Comparison of ENCODE assay signal across 1 cellular context in genomic region chr16:626787-627457, GRCh38.
TF ChIP-seq lines count a peak whose summit lies in the region.

No MANE protein-coding gene starts in this region.

TF ChIP-seq in HEK293, 187 proteins besides CTCF, POLR2A, EP300 and RAD21 (continued from another document):
- no peak for TF ChIP-seq TRIM28 (IDR thresholded peaks at IDR 0.05; ENCODE audit: borderline replicate concordance, low read length)
- peak; percentile 73 for TF ChIP-seq ZNF629 (tag by site-specific recombination; IDR thresholded peaks at IDR 0.05)
- no peak for TF ChIP-seq ZNF18 (tag by site-specific recombination; IDR thresholded peaks at IDR 0.05)
- no peak for TF ChIP-seq ZNF16 (tag by site-specific recombination; IDR thresholded peaks at IDR 0.05; ENCODE audit: low read depth)
- no peak for TF ChIP-seq ZNF146 (tag by site-specific recombination; IDR thresholded peaks at IDR 0.05)
- TF ChIP-seq ZNF324 (tag by site-specific recombination; IDR thresholded peaks at IDR 0.05): 0 out of 2 replicates have a peak, but pooled peaks have one; percentile 73
- peak; percentile 73 for TF ChIP-seq ZBTB8A (tag by site-specific recombination; IDR thresholded peaks at IDR 0.05)
- TF ChIP-seq ZNF785 (tag by site-specific recombination; IDR thresholded peaks at IDR 0.05): 0 out of 2 replicates have a peak, but pooled peaks have one; percentile 31
- TF ChIP-seq INSM2 (tag by site-specific recombination; IDR thresholded peaks at IDR 0.05): peak; percentile 61; the same call in 1 of the 2 replicates
- TF ChIP-seq ZNF514 (tag by site-specific recombination; IDR thresholded peaks at IDR 0.05): no peak
- TF ChIP-seq HIC1 (tag by site-specific recombination; IDR thresholded peaks at IDR 0.05): peak; percentile 73
- TF ChIP-seq ZBTB1 (tag by site-specific recombination; IDR thresholded peaks at IDR 0.05): no peak
- no peak for TF ChIP-seq ZNF510 (tag by site-specific recombination; IDR thresholded peaks at IDR 0.05; ENCODE audit: insufficient replicate concordance)
- TF ChIP-seq ZNF394 (tag by site-specific recombination; IDR thresholded peaks at IDR 0.05; ENCODE audit: borderline replicate concordance): no peak
- TF ChIP-seq ZNF37A (tag by site-specific recombination; IDR thresholded peaks at IDR 0.05): no peak
- TF ChIP-seq ZNF600 (tag by site-specific recombination; IDR thresholded peaks at IDR 0.05): peak; percentile 96
- peak; percentile 66 for TF ChIP-seq KLF8 (tag by site-specific recombination; IDR thresholded peaks at IDR 0.05)
- no peak for TF ChIP-seq ZBTB49 (tag by site-specific recombination; IDR thresholded peaks at IDR 0.05; ENCODE audit: low read depth)
- TF ChIP-seq ZBTB6 (tag by site-specific recombination; IDR thresholded peaks at IDR 0.05): peak; percentile 48; the same call in 1 of the 2 replicates
- TF ChIP-seq KLF7 (tag by site-specific recombination; IDR thresholded peaks at IDR 0.05; ENCODE audit: borderline replicate concordance): no peak
- TF ChIP-seq ZBTB17 (tag by site-specific recombination; IDR thresholded peaks at IDR 0.05): peak; percentile 26; the same call in 1 of the 2 replicates
- 0 out of 2 replicates have a peak, but pooled peaks have one; percentile 25 for TF ChIP-seq KLF17 (tag by site-specific recombination; IDR thresholded peaks at IDR 0.05)
- TF ChIP-seq ZNF426 (tag by site-specific recombination; IDR thresholded peaks at IDR 0.05): no peak
- no peak; the same call in 1 of the 2 replicates for TF ChIP-seq ZNF548 (tag by site-specific recombination; IDR thresholded peaks at IDR 0.05)
- peak; percentile 47; the same call in 1 of the 2 replicates for TF ChIP-seq SP7 (tag by site-specific recombination; IDR thresholded peaks at IDR 0.05)
- TF ChIP-seq BCL11B (tag by site-specific recombination; IDR thresholded peaks at IDR 0.05; ENCODE audit: low read depth): no peak
- TF ChIP-seq OVOL3 (tag by site-specific recombination; IDR thresholded peaks at IDR 0.05): no peak
- TF ChIP-seq ZEB2 (tag by site-specific recombination; IDR thresholded peaks at IDR 0.05): peak; percentile 80
- TF ChIP-seq ZNF391 (tag by site-specific recombination; IDR thresholded peaks at IDR 0.05; ENCODE audit: borderline replicate concordance, low read depth): no peak
- no peak for TF ChIP-seq ZNF585B (tag by site-specific recombination; IDR thresholded peaks at IDR 0.05)
- TF ChIP-seq ZFP37 (tag by site-specific recombination; IDR thresholded peaks at IDR 0.05): peak; percentile 60; the same call in 1 of the 2 replicates
- TF ChIP-seq MEIS1 (CRISPR knock-in tag; IDR thresholded peaks at IDR 0.05; ENCODE audit: borderline replicate concordance): no peak
- peak; percentile 36; the same call in 1 of the 2 replicates for TF ChIP-seq PATZ1 (tag by site-specific recombination; IDR thresholded peaks at IDR 0.05)
- 0 out of 2 replicates have a peak, but pooled peaks have one; percentile 27 for TF ChIP-seq ZNF2 (tag by site-specific recombination; IDR thresholded peaks at IDR 0.05)
